26 cellular contexts compared by ENCODE assay signal in the genomic region with DNA sequence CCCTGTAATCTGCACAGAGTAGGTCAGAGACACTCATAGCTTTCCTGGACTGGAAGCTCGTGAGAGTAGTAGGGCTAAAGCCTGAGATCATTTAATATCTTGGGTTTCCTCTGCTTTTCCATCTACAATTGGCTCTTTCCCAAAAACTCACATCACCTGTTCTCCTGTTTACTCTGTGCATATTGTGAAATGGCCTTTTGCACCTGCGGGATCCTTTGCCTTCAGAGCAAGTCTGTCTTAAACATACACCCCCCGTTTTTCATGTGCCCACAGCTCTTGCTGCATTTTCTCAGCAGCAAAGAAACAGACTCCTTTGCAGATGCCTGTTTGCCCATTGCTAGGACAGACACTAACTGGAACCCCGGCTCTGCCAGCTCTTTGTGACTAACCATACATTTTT.
DNase-seq lines count a peak whose midpoint lies in the region; ATAC-seq and TF ChIP-seq lines count a peak whose summit lies in the region.
"Had no signal": no experiment of that assay in that cellular context is flagged by ENCODE, and none has a peak within 500 bp of the region (broad histone marks: within the 10 kb centered on the region; RNA-seq: fewer than 3 reads in every experiment).

No MANE protein-coding gene starts in this region.

- WGBS in psoas muscle, 3 donors = 62 to 71% (median 66%) methylated on average over 4 of the region's 4 CpGs

- no peaks in the 10 kb centered on the region for H3K4me1 Mint-ChIP-seq in activated T-cell treated with anti-CD3 and anti-CD28 coated beads, Interleukin-2, amount 50 U/mL, for 4 hours (ENCODE audit: low read depth)
- H3K4me1 Mint-ChIP-seq: activated naive CD8-positive, alpha-beta T cell treated with anti-CD3 and anti-CD28 coated beads, Interleukin-2, amount 50 U/mL, for 24 hours; brain; nephron had no signal

- H3K27me3 ChIP-seq in upper lobe of right lung (no peaks in the 10 kb centered on the region), psoas muscle (ENCODE audit: insufficient read depth in 3 of 3, low read length in 2 of 3) (no peaks in the 10 kb centered on the region)
- H3K27me3 ChIP-seq: gastrocnemius medialis, sigmoid colon had no signal

- H3K9me3 ChIP-seq in upper lobe of right lung (no peaks in the 10 kb centered on the region), psoas muscle (no peaks in the 10 kb centered on the region)
- H3K9me3 ChIP-seq: gastrocnemius medialis, sigmoid colon had no signal

- TF ChIP-seq CTCF in upper lobe of right lung (IDR thresholded peaks at IDR 0.05) (no peak), psoas muscle (IDR thresholded peaks at IDR 0.05) (no peak)

- H3K4me3 ChIP-seq in upper lobe of right lung (no peak overlapping the region), psoas muscle (no peak overlapping the region)
- H3K4me3 ChIP-seq: gastrocnemius medialis, sigmoid colon had no signal

- peak overlapping the region; percentile 35 for H3K4me3 Mint-ChIP-seq in activated T-cell treated with anti-CD3 and anti-CD28 coated beads, Interleukin-2, amount 50 U/mL, for 4 hours
- H3K4me3 Mint-ChIP-seq: activated naive CD8-positive, alpha-beta T cell treated with anti-CD3 and anti-CD28 coated beads, Interleukin-2, amount 50 U/mL, for 24 hours; brain; effector memory CD8-positive, alpha-beta T cell; nephron had no signal

- intact Hi-C loops in upper lobe of right lung (cut with DNase I) = no loop called here
- intact Hi-C loops in psoas muscle (cut with DNase I) = no loop called here

- H3K36me3 Mint-ChIP-seq in activated T-cell treated with anti-CD3 and anti-CD28 coated beads, Interleukin-2, amount 50 U/mL, for 4 hours (ENCODE audit: insufficient read depth) = no peaks in the 10 kb centered on the region
- H3K36me3 Mint-ChIP-seq: brain had no signal

- no peaks in the 10 kb centered on the region for H3K27me3 Mint-ChIP-seq in activated T-cell treated with anti-CD3 and anti-CD28 coated beads, Interleukin-2, amount 50 U/mL, for 4 hours (ENCODE audit: low read depth)
- H3K27me3 Mint-ChIP-seq: activated naive CD8-positive, alpha-beta T cell treated with anti-CD3 and anti-CD28 coated beads, Interleukin-2, amount 50 U/mL, for 24 hours; brain; effector memory CD8-positive, alpha-beta T cell had no signal

- H3K4me1 ChIP-seq in upper lobe of right lung (no peaks in the 10 kb centered on the region), psoas muscle (no peaks in the 10 kb centered on the region)
- H3K4me1 ChIP-seq: gastrocnemius medialis, sigmoid colon had no signal

- H3K36me3 ChIP-seq in upper lobe of right lung (no peaks in the 10 kb centered on the region), psoas muscle (ENCODE audit: insufficient read depth in 1 of 2, low read depth in 1 of 2) (no peaks in the 10 kb centered on the region)
- H3K36me3 ChIP-seq: gastrocnemius medialis, sigmoid colon had no signal

- peaks cover 14% of the 10 kb centered on the region for H3K9me3 Mint-ChIP-seq in activated T-cell treated with anti-CD3 and anti-CD28 coated beads, Interleukin-2, amount 50 U/mL, for 4 hours

- H3K27ac ChIP-seq in upper lobe of right lung (no peak overlapping the region), psoas muscle (no peak overlapping the region)
- H3K27ac ChIP-seq: gastrocnemius medialis, HL-60, sigmoid colon had no signal

- DNase-seq in activated T-cell treated with anti-CD3 and anti-CD28 coated beads, Interleukin-2, amount 50 U/mL, for 4 hours = no peak
- no peak for DNase-seq in activated T-cell treated with anti-CD3 and anti-CD28 coated beads, Interleukin-2, amount 50 U/mL, for 1 hour
- DNase-seq in NCI-H2107 (lab: John Stamatoyannopoulos, UW) (peak; percentile 28), NCI-H748 treated with DMSO at 0.1 percent for 48 hours (lab: John Stamatoyannopoulos, UW) (peak; percentile 60), upper lobe of right lung (no peak), psoas muscle (no peak), amniotic stem cell (lab: John Stamatoyannopoulos, UW) (no peak)
- DNase-seq: 8988T; activated CD4-positive, alpha-beta T cell treated with anti-CD3 and anti-CD28 coated beads, Interleukin-2, amount 50 U/mL, for 4 hours; activated CD8-positive, alpha-beta memory T cell treated with anti-CD3 and anti-CD28 coated beads, Interleukin-2, amount 50 U/mL, for 48 hours; activated effector memory CD4-positive, alpha-beta T cell treated with anti-CD3 and anti-CD28 coated beads, Interleukin-2, amount 50 U/mL, for 16 hours; activated naive CD8-positive, alpha-beta T cell treated with anti-CD3 and anti-CD28 coated beads, Interleukin-2, amount 50 U/mL, for 24 hours; AML-193; effector memory CD8-positive, alpha-beta T cell; gastrocnemius medialis; GOT3; NCI-H187; sigmoid colon; stimulated activated CD4-positive, alpha-beta T cell treated with anti-CD3 and anti-CD28 coated beads, Interleukin-15, amount 100 ng/mL, for 24 hours; trophoblast cell had no signal

- ATAC-seq in activated T-cell treated with anti-CD3 and anti-CD28 coated beads, Interleukin-2, amount 50 U/mL, for 4 hours = no peak
- peak; percentile 21 for ATAC-seq in upper lobe of right lung
- ATAC-seq in psoas muscle = no peak
- ATAC-seq in HG02571 (IDR thresholded peaks at IDR 0.05; ENCODE audit: unreplicated experiment) = no peak
- ATAC-seq: activated naive CD8-positive, alpha-beta T cell treated with anti-CD3 and anti-CD28 coated beads, Interleukin-2, amount 50 U/mL, for 24 hours; effector memory CD8-positive, alpha-beta T cell; esophagus mucosa; gastrocnemius medialis; HepG2 had no signal

Comparison
In these comparisons a context has a peak if more than half of its experiments do, and no peak if none do; other contexts are left out.
1. DNase-seq: peak in NCI-H2107 (single experiment) and NCI-H748 treated with DMSO at 0.1 percent for 48 hours (single experiment); none in activated T-cell treated with anti-CD3 and anti-CD28 coated beads, Interleukin-2, amount 50 U/mL, for 4 hours (single experiment), activated T-cell treated with anti-CD3 and anti-CD28 coated beads, Interleukin-2, amount 50 U/mL, for 1 hour (single experiment), upper lobe of right lung (single experiment), psoas muscle (0 of 2) and amniotic stem cell (single experiment).